In genomic region chr13:66624302-66624701, GRCh38 we compare ENCODE assay signal across 16 cellular contexts.
"Had no signal": no experiment of that assay in that cellular context is flagged by ENCODE, and none has a peak within 500 bp of the region (broad histone marks: within the 10 kb centered on the region; RNA-seq: fewer than 3 reads in every experiment).

No MANE protein-coding gene starts in this region.

- H3K36me3 ChIP-seq: esophagus muscularis mucosa, tibial artery had no signal

- ATAC-seq: activated CD4-positive, alpha-beta T cell treated with anti-CD3 and anti-CD28 coated beads for 36 hours; stimulated activated naive CD8-positive, alpha-beta T cell treated with anti-CD3 and anti-CD28 coated beads, Interleukin-15, Interleukin-2, amounts not matched to agents 100 U/mL and 50 U/mL, for 24 hours; T-helper 17 cell had no signal

- H3K27ac ChIP-seq: esophagus muscularis mucosa, skin epidermis, tibial artery had no signal

- H3K27me3 ChIP-seq: esophagus muscularis mucosa, tibial artery had no signal

- H3K4me3 ChIP-seq: esophagus muscularis mucosa, skin epidermis, tibial artery had no signal

- DNase-seq: activated CD4-positive, alpha-beta T cell treated with anti-CD3 and anti-CD28 coated beads for 36 hours; activated CD4-positive, alpha-beta T cell treated with anti-CD3 and anti-CD28 coated beads, Interleukin-2, amount 50 U/mL, for 48 hours; activated gamma-delta T cell; effector CD8-positive, alpha-beta T cell; hippocampal formation; midbrain; nephron progenitor cell; nucleus accumbens; posterior cingulate gyrus; retina; stimulated activated naive CD8-positive, alpha-beta T cell treated with anti-CD3 and anti-CD28 coated beads, Interleukin-15, Interleukin-2, amounts not matched to agents 100 U/mL and 50 U/mL, for 24 hours; substantia nigra; T-helper 17 cell; tibial artery had no signal

- H3K4me1 ChIP-seq: esophagus muscularis mucosa, tibial artery had no signal

- H3K9me3 ChIP-seq: esophagus muscularis mucosa, tibial artery had no signal
